ENCODE assay signal across 8 cellular contexts in the genomic region with DNA sequence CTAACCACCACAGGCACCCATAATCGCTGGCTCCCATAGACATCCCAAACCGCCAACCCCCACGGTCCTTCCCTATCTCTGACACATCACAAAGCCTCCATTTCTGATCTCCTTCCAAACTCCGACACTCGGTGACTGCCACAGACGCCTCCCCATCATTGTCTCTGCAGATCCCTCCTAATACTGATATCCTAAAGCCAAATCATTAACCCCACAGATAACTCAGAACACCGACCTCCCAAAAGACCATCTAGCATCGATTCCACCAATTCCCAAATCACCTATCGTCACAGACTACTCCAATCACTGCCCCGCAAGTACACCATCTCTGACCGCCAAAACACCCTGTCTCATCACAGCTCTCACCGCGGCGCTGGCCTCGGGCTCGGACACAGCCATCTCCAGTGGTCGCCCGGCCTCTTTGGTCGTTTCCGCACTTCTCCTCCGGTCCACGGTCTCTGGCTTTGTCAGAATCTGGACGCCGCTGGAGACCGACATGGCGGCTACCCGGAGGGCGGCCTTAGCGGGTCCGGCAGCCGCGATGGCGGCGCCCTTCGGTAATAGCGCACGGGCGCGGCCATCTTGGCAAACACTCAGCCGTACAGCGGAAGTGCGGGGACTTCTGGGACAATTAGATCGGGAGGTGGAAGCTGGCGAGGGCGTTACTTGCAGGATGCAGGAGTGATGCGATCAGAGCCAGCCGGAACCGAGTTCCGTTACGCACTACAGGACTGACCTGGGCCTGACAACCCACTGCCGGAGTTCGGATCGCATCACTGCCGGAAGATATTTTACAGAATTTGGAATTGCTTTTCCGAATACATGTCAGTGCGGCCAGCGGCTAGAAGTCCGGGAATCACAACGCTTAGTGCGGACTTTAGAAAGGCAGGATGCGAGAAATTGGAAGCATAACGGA. TPM values are rescaled to one million over a fixed set of nuclear protein-coding genes. Genes with fewer than 3 reads are reported as not detected.
DNase-seq lines count a peak whose midpoint lies in the region; ATAC-seq and TF ChIP-seq lines count a peak whose summit lies in the region.

A gene (minus strand): TSS at position 534 of the 916 bp plus-strand sequence. CDS start 36 bp downstream, at position 498.

- H3K4me1 ChIP-seq in transverse colon, result peaks cover 0 to 5% (median 2%) of the 10 kb centered on the region in 4 donors

- H3K36me3 ChIP-seq in transverse colon, result no peaks in the 10 kb centered on the region

- no peak for TF ChIP-seq EP300 in transverse colon (IDR thresholded peaks at IDR 0.05; ENCODE audit: low read depth)

- intact Hi-C loops in left ventricle myocardium superior (cut with micrococcal nuclease) (no loop called here), posterior cingulate gyrus (cut with DNase I) (loop anchor here (1.0 to 10.0 kb wide), 2 partner anchors 44 to 358 kb away; a partner anchor contains a TSS), transverse colon (cut with DNase I; ENCODE audit: low total_unique reads) (no loop called here)

- peaks cover 29% of the 10 kb centered on the region for H3K27me3 ChIP-seq in transverse colon

- WGBS in transverse colon (ENCODE audit: low coverage in 1 of 2), 2 donors, result 14 to 25% methylated on average over 6 to 61 of the region's 62 CpGs

- in situ Hi-C loops in transverse colon (cut with MboI; ENCODE audit: low pct_ligation_motif_present in 1 of 4, low pct_unique_long_range_greater_than_20kb in 1 of 4, low sequenced_read_pairs in 3 of 4), result no loop called here

- TF ChIP-seq POLR2A in transverse colon (IDR thresholded peaks at IDR 0.05), result no peak

- H3K9me3 ChIP-seq in transverse colon, result peaks cover 31 to 39% of the 10 kb centered on the region in 2 donors

- TF ChIP-seq CTCF in transverse colon (IDR thresholded peaks at IDR 0.05), result no peak

- H3K4me3 ChIP-seq in transverse colon, result peak within 1 kb of the TSS; percentile 47 to 74 (median 62)

- DNase-seq in CMK (ENCODE audit: low read depth) (peak; percentile 81), M059J (ENCODE audit: low read depth) (peak; percentile 95), T-helper 1 cell (peak; percentile 51 to 84 (median 59)), anterior cingulate cortex (lab: John Stamatoyannopoulos, UW) (peak; percentile 48 to 96 (median 91)), left ventricle myocardium superior (peak; percentile 95), posterior cingulate gyrus (peak; percentile 88 to 99 (median 95)), transverse colon (peak; percentile 90)

- peak within 1 kb of the TSS; percentile 45 to 81 (median 61) for H3K27ac ChIP-seq in transverse colon

- ATAC-seq in GM21717 (IDR thresholded peaks at IDR 0.05; ENCODE audit: unreplicated experiment) (peak; percentile 100), left ventricle myocardium superior (peak; percentile 100)

RNA-seq across cellular contexts. Expression of the gene that starts here (rescaled TPM):
- 1.4 and 3.1 TPM in 2 replicates for total RNA-seq in M059J (2014; rRNA removed; shearing (Covaris generic))
- total RNA-seq in left ventricle myocardium superior (0.82 TPM), transverse colon (1 to 10 TPM in 1 of 4 donors, under 1 TPM in 2, not detected in 1; 0.68 to 1.7 (median 0.80) TPM)

Comparison
In these comparisons a context has a peak if more than half of its experiments do, and no peak if none do; other contexts are left out.
1. Peak in every context shown above with its lines: DNase-seq, ATAC-seq, H3K4me3 ChIP-seq and H3K27ac ChIP-seq.
2. Peak in DNase-seq and ATAC-seq in left ventricle myocardium superior; RNA of the gene not detected or under 1 TPM.